14 cellular contexts compared by ENCODE assay signal in genomic region chrX:33045245-33045644, GRCh38.
DNase-seq lines count a peak whose midpoint lies in the region; ATAC-seq, FAIRE-seq and TF ChIP-seq lines count a peak whose summit lies in the region.
"Had no signal": no experiment of that assay in that cellular context is flagged by ENCODE, and none has a peak within 500 bp of the region (broad histone marks: within the 10 kb centered on the region; RNA-seq: fewer than 3 reads in every experiment).

No MANE protein-coding gene starts in this region.

- no peak for FAIRE-seq in HepG2 (lab: Jason Lieb, UNC)

- 0% methylated on average over 2 of the region's 3 CpGs for WGBS in HepG2 (ENCODE audit: low lambda C conversion rate)

- BruUV-seq in HepG2 (replicated peaks; lab: Mats Ljungman, UMichigan), result no TSS peak

- no peaks in the 10 kb centered on the region for H3K27me3 ChIP-seq in layer of hippocampus (ENCODE audit: control insufficient read depth, insufficient read depth, low read length)
- no peaks in the 10 kb centered on the region for H3K27me3 ChIP-seq in HepG2 (ENCODE audit: control insufficient read depth in 1 of 2, insufficient read depth in 2 of 2, low read length in 2 of 2)

- H4K20me1 ChIP-seq in HepG2 (ENCODE audit: insufficient read depth, low read length), result no peaks in the 10 kb centered on the region
- H4K20me1 ChIP-seq: BLaER1 had no signal

- H3K4me3 ChIP-seq in HepG2 (replicated peaks in 1 of 3; ENCODE audit: insufficient read depth in 1 of 3, low read depth in 2 of 3, low read length in 3 of 3), result no peak overlapping the region
- H3K4me3 ChIP-seq: BLaER1, GM23338, HAP-1 had no signal

- no peaks in the 10 kb centered on the region for H3K4me1 ChIP-seq in HepG2 (ENCODE audit: insufficient read depth, low read length)
- H3K4me1 ChIP-seq: BLaER1, Caco-2, HAP-1 had no signal

- POLR2A ChIA-PET in HepG2 (lab: Yijun Ruan, JAX), result no interaction called here

- H3K36me3 ChIP-seq in HepG2 (replicated peaks in 1 of 2; ENCODE audit: control insufficient read depth in 1 of 2, insufficient read depth in 2 of 2, low read length in 2 of 2), result no peaks in the 10 kb centered on the region
- H3K36me3 ChIP-seq: BLaER1, HAP-1 had no signal

- H3K9ac ChIP-seq in HepG2 (ENCODE audit: insufficient read depth, low read depth, low read length), result no peak overlapping the region
- H3K9ac ChIP-seq: BLaER1 had no signal

- no peak for TF ChIP-seq RAD21 in HepG2 (CRISPR knock-in tag; IDR thresholded peaks at IDR 0.05)

- H3K79me2 ChIP-seq in HepG2 (ENCODE audit: insufficient read depth, low read length), result no peaks in the 10 kb centered on the region

- CTCF ChIA-PET in HepG2 (lab: Yijun Ruan, JAX; ENCODE audit: low intra/inter-chr PET ratio, low total read pairs), result no interaction called here

- H3K27ac ChIP-seq in layer of hippocampus (ENCODE audit: low read depth, low read length), result peak overlapping the region; percentile 49
- peak overlapping the region; percentile 52 for H3K27ac ChIP-seq in substantia nigra (ENCODE audit: low read depth, low read length, poor library complexity, severe bottlenecking)
- H3K27ac ChIP-seq in HepG2 (ENCODE audit: extremely low read length, insufficient read depth, low read length), result no peak overlapping the region
- H3K27ac ChIP-seq: BLaER1 had no signal

- H2AFZ ChIP-seq in HepG2 (ENCODE audit: low read length), result no peak overlapping the region
- H2AFZ ChIP-seq: GM23338 had no signal

- peak; percentile 57 for DNase-seq in DMS53 (lab: John Stamatoyannopoulos, UW)
- peak; percentile 16 for DNase-seq in NCI-H69 (lab: John Stamatoyannopoulos, UW)
- no peak for DNase-seq in substantia nigra (lab: John Stamatoyannopoulos, UW)
- no peak for DNase-seq in stimulated activated CD4-positive, alpha-beta T cell treated with anti-CD3 and anti-CD28 coated beads, Interleukin-2, amount 100 ng/mL, for 48 hours
- DNase-seq in HepG2 (ENCODE audit: low spot score), result no peak
- no peak for DNase-seq in NCI-H187 treated with DMSO at 0.1 percent for 48 hours (lab: John Stamatoyannopoulos, UW)
- DNase-seq: 8988T; AML-193; Caco-2; CD8-positive, alpha-beta memory T cell had no signal

- intact Hi-C loops in HepG2 (cut with micrococcal nuclease; ENCODE audit: unreplicated experiment), result no loop called here

- no peak for ATAC-seq in HepG2
- ATAC-seq: GM23338 had no signal

- no peak overlapping the region for H3K4me2 ChIP-seq in HepG2 (ENCODE audit: low read depth, low read length)
- H3K4me2 ChIP-seq: BLaER1, GM23338 had no signal

- in situ Hi-C loops in HepG2 (cut with HindIII; ENCODE audit: extremely low pct_ligation_motif_present, low pct_unique_long_range_greater_than_20kb), result no loop called here

- no peaks in the 10 kb centered on the region for H3K9me3 ChIP-seq in HepG2 (ENCODE audit: low read length)
- H3K9me3 ChIP-seq: Caco-2, HAP-1 had no signal

- TF ChIP-seq EP300 in HepG2 (IDR thresholded peaks at IDR 0.05; ENCODE audit: low read depth in 2 of 2, low read length in 2 of 2), result no peak
- no peak for TF ChIP-seq EP300 in HepG2 (CRISPR knock-in tag; IDR thresholded peaks at IDR 0.05; ENCODE audit: borderline replicate concordance)

- no peak for TF ChIP-seq CTCF in HepG2 (CRISPR knock-in tag; IDR thresholded peaks at IDR 0.05)

- no peak for TF ChIP-seq POLR2A in HepG2 (IDR thresholded peaks at IDR 0.05; ENCODE audit: insufficient read depth in 1 of 2, low read depth in 2 of 2, low read length in 2 of 2)

TF ChIP-seq in HepG2, 621 proteins besides CTCF, POLR2A, EP300 and RAD21:
- TF ChIP-seq KAT7 (CRISPR knock-in tag; IDR thresholded peaks at IDR 0.05; ENCODE audit: borderline replicate concordance) (no peak), ZNF225 (CRISPR knock-in tag; IDR thresholded peaks at IDR 0.05) (no peak), ZBTB8A (CRISPR knock-in tag; IDR thresholded peaks at IDR 0.05; ENCODE audit: borderline replicate concordance, low read depth) (no peak), MLLT10 (CRISPR knock-in tag; IDR thresholded peaks at IDR 0.05) (no peak), SKIL (CRISPR knock-in tag; IDR thresholded peaks at IDR 0.05; ENCODE audit: borderline replicate concordance) (no peak), PTBP1 (IDR thresholded peaks at IDR 0.05; ENCODE audit: low read depth, low read length, poor library complexity, severe bottlenecking) (no peak), EHMT2 (IDR thresholded peaks at IDR 0.05; ENCODE audit: borderline replicate concordance, low read depth, low read length) (no peak), ZNF441 (CRISPR knock-in tag; IDR thresholded peaks at IDR 0.05; ENCODE audit: borderline replicate concordance) (no peak), RCOR2 (CRISPR knock-in tag; IDR thresholded peaks at IDR 0.05) (no peak), HOMEZ (CRISPR knock-in tag; IDR thresholded peaks at IDR 0.05; ENCODE audit: low read depth) (no peak), ETV5 (CRISPR knock-in tag; IDR thresholded peaks at IDR 0.05; ENCODE audit: borderline replicate concordance) (no peak), TP53 (CRISPR knock-in tag; conservative IDR thresholded peaks at IDR 0.05) (no peak), ARNT (IDR thresholded peaks at IDR 0.05) (no peak), ZFAT (CRISPR knock-in tag; conservative IDR thresholded peaks at IDR 0.05) (no peak), ZNF382 (CRISPR knock-in tag; IDR thresholded peaks at IDR 0.05; ENCODE audit: borderline replicate concordance) (no peak), TBL1XR1 (IDR thresholded peaks at IDR 0.05; ENCODE audit: borderline replicate concordance, low read length, partially characterized antibody) (no peak), ZNF746 (CRISPR knock-in tag; IDR thresholded peaks at IDR 0.05) (no peak), ZNF510 (CRISPR knock-in tag; IDR thresholded peaks at IDR 0.05; ENCODE audit: low read depth) (no peak)
- TF ChIP-seq, protein P1, sequence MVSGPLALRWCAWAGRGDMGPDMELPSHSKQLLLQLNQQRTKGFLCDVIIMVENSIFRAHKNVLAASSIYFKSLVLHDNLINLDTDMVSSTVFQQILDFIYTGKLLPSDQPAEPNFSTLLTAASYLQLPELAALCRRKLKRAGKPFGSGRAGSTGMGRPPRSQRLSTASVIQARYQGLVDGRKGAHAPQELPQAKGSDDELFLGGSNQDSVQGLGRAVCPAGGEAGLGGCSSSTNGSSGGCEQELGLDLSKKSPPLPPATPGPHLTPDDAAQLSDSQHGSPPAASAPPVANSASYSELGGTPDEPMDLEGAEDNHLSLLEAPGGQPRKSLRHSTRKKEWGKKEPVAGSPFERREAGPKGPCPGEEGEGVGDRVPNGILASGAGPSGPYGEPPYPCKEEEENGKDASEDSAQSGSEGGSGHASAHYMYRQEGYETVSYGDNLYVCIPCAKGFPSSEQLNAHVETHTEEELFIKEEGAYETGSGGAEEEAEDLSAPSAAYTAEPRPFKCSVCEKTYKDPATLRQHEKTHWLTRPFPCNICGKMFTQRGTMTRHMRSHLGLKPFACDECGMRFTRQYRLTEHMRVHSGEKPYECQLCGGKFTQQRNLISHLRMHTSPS (CRISPR knock-in tag; IDR thresholded peaks at IDR 0.05; ENCODE audit: low read depth), result no peak

Comparison
In these comparisons a context has a peak if more than half of its experiments do, and no peak if none do; other contexts are left out.
1. DNase-seq: peak in DMS53 (single experiment) and NCI-H69 (single experiment); none in substantia nigra (0 of 49), stimulated activated CD4-positive, alpha-beta T cell treated with anti-CD3 and anti-CD28 coated beads, Interleukin-2, amount 100 ng/mL, for 48 hours (0 of 2), HepG2 (single experiment) and NCI-H187 treated with DMSO at 0.1 percent for 48 hours (single experiment).